ENCODE assay signal across 22 cellular contexts in genomic region chr6:124812067-124812466, GRCh38.
"Had no signal": no experiment of that assay in that cellular context is flagged by ENCODE, and none has a peak within 500 bp of the region (broad histone marks: within the 10 kb centered on the region; RNA-seq: fewer than 3 reads in every experiment).

No MANE protein-coding gene starts in this region.

- H3K27ac ChIP-seq: epithelial cell of prostate, esophagus squamous epithelium, heart right ventricle, left ventricle myocardium inferior, spleen, tibial nerve, WERI-Rb-1 had no signal

- H3K4me3 Mint-ChIP-seq: activated naive CD8-positive, alpha-beta T cell; natural killer cell treated with Interleukin-12 subunit alpha and Interleukin-12 subunit beta and Interleukin-15 and Interleukin-18, amount 100 ng/mL, for 72 hours had no signal

- DNase-seq: activated CD4-positive, alpha-beta T cell treated with anti-CD3 and anti-CD28 coated beads for 48 hours; activated CD4-positive, alpha-beta T cell treated with anti-CD3 and anti-CD28 coated beads, Interleukin-2, amount 50 U/mL, for 48 hours; activated CD8-positive, alpha-beta memory T cell treated with anti-CD3 and anti-CD28 coated beads for 24 hours; activated effector memory CD4-positive, alpha-beta T cell treated with Interleukin-2 at 50 U/mL for 16 hours; activated naive CD4-positive, alpha-beta T cell treated with Interleukin-2 at 50 U/mL for 16 hours; anterior cingulate cortex; effector CD8-positive, alpha-beta T cell; esophagus squamous epithelium; foreskin melanocyte; heart right ventricle; islet precursor cell; left ventricle myocardium inferior; mucosa of descending colon; posterior cingulate gyrus; right cardiac atrium; spleen; stimulated activated naive CD4-positive, alpha-beta T cell; WERI-Rb-1 had no signal

- H3K4me3 ChIP-seq: esophagus squamous epithelium, heart right ventricle, left ventricle myocardium inferior, mucosa of descending colon, spleen, tibial nerve had no signal

- H3K36me3 Mint-ChIP-seq: activated naive CD8-positive, alpha-beta T cell; natural killer cell treated with Interleukin-12 subunit alpha and Interleukin-12 subunit beta and Interleukin-15 and Interleukin-18, amount 100 ng/mL, for 72 hours had no signal

- H3K9me3 Mint-ChIP-seq: natural killer cell treated with Interleukin-12 subunit alpha and Interleukin-12 subunit beta and Interleukin-15 and Interleukin-18, amount 100 ng/mL, for 72 hours had no signal

- H3K27me3 ChIP-seq: esophagus squamous epithelium, heart right ventricle, spleen, tibial nerve had no signal

- H3K36me3 ChIP-seq: esophagus squamous epithelium, heart right ventricle, left ventricle myocardium inferior, spleen, tibial nerve, WERI-Rb-1 had no signal

- H3K9me3 ChIP-seq: esophagus squamous epithelium, left ventricle myocardium inferior, mucosa of descending colon, spleen had no signal

- H3K27ac Mint-ChIP-seq: activated naive CD8-positive, alpha-beta T cell; natural killer cell treated with Interleukin-12 subunit alpha and Interleukin-12 subunit beta and Interleukin-15 and Interleukin-18, amount 100 ng/mL, for 72 hours had no signal

- H3K4me1 ChIP-seq: esophagus squamous epithelium, heart right ventricle, left ventricle myocardium inferior, spleen, tibial nerve had no signal

- H3K27me3 Mint-ChIP-seq: activated naive CD8-positive, alpha-beta T cell; natural killer cell treated with Interleukin-12 subunit alpha and Interleukin-12 subunit beta and Interleukin-15 and Interleukin-18, amount 100 ng/mL, for 72 hours had no signal
